Comparison of ENCODE assay signal across 18 cellular contexts in genomic region chr6:12288211-12288618, GRCh38. TPM values are rescaled to one million over a fixed set of nuclear protein-coding genes. Genes with fewer than 3 reads are reported as not detected.
DNase-seq lines count a peak whose midpoint lies in the region; ATAC-seq and TF ChIP-seq lines count a peak whose summit lies in the region.
"Had no signal": no experiment of that assay in that cellular context is flagged by ENCODE, and none has a peak within 500 bp of the region (broad histone marks: within the 10 kb centered on the region; RNA-seq: fewer than 3 reads in every experiment).

No MANE protein-coding gene starts in this region.

- H3K4me2 ChIP-seq in GM23338 (no peak overlapping the region), PC-9 (peak overlapping the region; percentile 90)

- no TSS peak for BruUV-seq in PC-9 (replicated peaks; lab: Mats Ljungman, UMichigan)

- H3K27ac ChIP-seq in GM23338 (ENCODE audit: low read depth) (no peak overlapping the region), PC-9 (peak overlapping the region; percentile 92), foreskin keratinocyte (peak overlapping the region; percentile 82), suprapubic skin (peak overlapping the region; percentile 84)
- H3K27ac ChIP-seq: BLaER1 treated with 17β-estradiol and CSF1 and Interleukin-3, amounts not matched to agents 10 nM and 100 nM; left ventricle myocardium inferior; ovary; Peyer's patch had no signal

- POLR2A ChIA-PET in PC-9 (lab: Charles Lee; ENCODE audit: unreplicated experiment): interaction anchor here (0.5 to 0.6 kb wide), 2 partner anchors 107 to 703 kb away, joined by 5 to 6 read pairs; no protein-coding TSS in a partner anchor

- H3K9me3 Mint-ChIP-seq in GM23338: no peaks in the 10 kb centered on the region
- H3K9me3 Mint-ChIP-seq: activated CD4-positive, alpha-beta T cell treated with anti-CD3 and anti-CD28 coated beads, Interleukin-2, amount 10 ng/mL, durations not matched to agents 24 days and 14 days had no signal

- no peaks in the 10 kb centered on the region for H3K9me3 ChIP-seq in PC-9 (ENCODE audit: insufficient read depth, low read depth)
- no peaks in the 10 kb centered on the region for H3K9me3 ChIP-seq in suprapubic skin
- H3K9me3 ChIP-seq: BLaER1 treated with 17β-estradiol and CSF1 and Interleukin-3, amounts not matched to agents 10 nM and 100 nM; left ventricle myocardium inferior; ovary; Peyer's patch had no signal

- H3K4me3 Mint-ChIP-seq in GM23338: no peak overlapping the region
- H3K4me3 Mint-ChIP-seq: activated CD4-positive, alpha-beta T cell treated with anti-CD3 and anti-CD28 coated beads, Interleukin-2, amount 10 ng/mL, durations not matched to agents 24 days and 14 days had no signal

- H3K27ac Mint-ChIP-seq in GM23338: no peak overlapping the region
- H3K27ac Mint-ChIP-seq: activated CD4-positive, alpha-beta T cell treated with anti-CD3 and anti-CD28 coated beads, Interleukin-2, amount 10 ng/mL, durations not matched to agents 24 days and 14 days had no signal

- ATAC-seq in GM23338 (no peak), foreskin keratinocyte (peak; percentile 5), GM18907 (IDR thresholded peaks at IDR 0.05; ENCODE audit: unreplicated experiment) (no peak), GM21360 (IDR thresholded peaks at IDR 0.05; ENCODE audit: unreplicated experiment) (no peak)

- WGBS in suprapubic skin: 52% methylated on average over 7 of the region's 13 CpGs

- no peak for DNase-seq in GM23338 (ENCODE audit: low spot score)
- DNase-seq in PC-9: peak; percentile 82 to 88
- DNase-seq in foreskin keratinocyte: peak in 1 of 2 donors; percentile 70
- DNase-seq in suprapubic skin (ENCODE audit: low spot score in 2 of 2): no peak
- no peak for DNase-seq in HT-29 (ENCODE audit: low spot score)
- DNase-seq: activated CD4-positive, alpha-beta T cell treated with anti-CD3 and anti-CD28 coated beads, Interleukin-2, amount 10 ng/mL, durations not matched to agents 24 days and 14 days; activated CD8-positive, alpha-beta memory T cell treated with anti-CD3 and anti-CD28 coated beads, Interleukin-2, amount 50 U/mL, for 48 hours; activated naive CD4-positive, alpha-beta T cell; foreskin melanocyte; left ventricle myocardium inferior; MM.1S; ovary; Peyer's patch; stimulated activated CD4-positive, alpha-beta T cell treated with anti-CD3 and anti-CD28 coated beads, Interleukin-2, amount 100 ng/mL, for 48 hours; substantia nigra had no signal

- peaks cover 27% of the 10 kb centered on the region for H3K4me1 ChIP-seq in GM23338 (ENCODE audit: insufficient read depth)
- H3K4me1 ChIP-seq in PC-9 (replicated peaks; ENCODE audit: insufficient read depth): peaks cover 53% of the 10 kb centered on the region
- H3K4me1 ChIP-seq in foreskin keratinocyte: peaks cover 28% of the 10 kb centered on the region
- peaks cover 52% of the 10 kb centered on the region for H3K4me1 ChIP-seq in suprapubic skin

- H3K27me3 ChIP-seq in GM23338 (ENCODE audit: insufficient read depth) (peaks cover 22% of the 10 kb centered on the region), PC-9 (ENCODE audit: insufficient read depth, low read depth) (no peaks in the 10 kb centered on the region), foreskin keratinocyte (no peaks in the 10 kb centered on the region), suprapubic skin (no peaks in the 10 kb centered on the region)
- H3K27me3 ChIP-seq: ovary, Peyer's patch had no signal

- no peaks in the 10 kb centered on the region for H3K79me2 ChIP-seq in GM23338 (replicated peaks; ENCODE audit: insufficient read depth)
- H3K79me2 ChIP-seq in PC-9 (ENCODE audit: low read depth): peaks cover 20% of the 10 kb centered on the region

- H3F3A ChIP-seq in GM23338 (replicated peaks; ENCODE audit: low read depth): no peaks in the 10 kb centered on the region
- peaks cover 64% of the 10 kb centered on the region for H3F3A ChIP-seq in PC-9 (ENCODE audit: insufficient read depth, low read depth)

- CTCF ChIA-PET in PC-9 (lab: Charles Lee): interaction anchor here (0.5 to 1.8 kb wide), 7 partner anchors 54 to 1192 kb away, joined by 3 to 10 read pairs (median 4); no protein-coding TSS in a partner anchor

- H3K9me2 ChIP-seq in GM23338 (ENCODE audit: insufficient read depth): no peaks in the 10 kb centered on the region
- no peaks in the 10 kb centered on the region for H3K9me2 ChIP-seq in PC-9 (ENCODE audit: insufficient read depth)

- H2AFZ ChIP-seq in GM23338: peak overlapping the region; percentile 11; the same call in 1 of the 2 replicates
- H2AFZ ChIP-seq in PC-9: peak overlapping the region; percentile 75; the same call in 1 of the 2 replicates

- H3K4me1 Mint-ChIP-seq in GM23338: peaks cover 46% of the 10 kb centered on the region

- intact Hi-C loops in PC-9 (cut with micrococcal nuclease; ENCODE audit: unreplicated experiment): loop anchor here (1.0 to 10.0 kb wide), 5 partner anchors 280 to 681 kb away; no protein-coding TSS in a partner anchor

- no peak for TF ChIP-seq POLR2A in suprapubic skin (IDR thresholded peaks at IDR 0.05)

- no peaks in the 10 kb centered on the region for H3K36me3 ChIP-seq in GM23338 (ENCODE audit: insufficient read depth)
- peaks cover 4% of the 10 kb centered on the region; the same call in 1 of the 2 replicates for H3K36me3 ChIP-seq in PC-9 (ENCODE audit: low read depth)
- H3K36me3 ChIP-seq in suprapubic skin: no peaks in the 10 kb centered on the region
- H3K36me3 ChIP-seq: BLaER1 treated with 17β-estradiol and CSF1 and Interleukin-3, amounts not matched to agents 10 nM and 100 nM; left ventricle myocardium inferior; ovary; Peyer's patch had no signal

- TF ChIP-seq CTCF in GM23338 (conservative IDR thresholded peaks at IDR 0.05; ENCODE audit: low read depth in 2 of 2) (no peak), PC-9 (conservative IDR thresholded peaks at IDR 0.05) (no peak), foreskin keratinocyte (conservative IDR thresholded peaks at IDR 0.05) (no peak), suprapubic skin (IDR thresholded peaks at IDR 0.05) (no peak)

- no peaks in the 10 kb centered on the region for H3K36me3 Mint-ChIP-seq in GM23338 (ENCODE audit: low read depth)

- peaks cover 24% of the 10 kb centered on the region for H3K27me3 Mint-ChIP-seq in GM23338 (ENCODE audit: insufficient read depth, low read depth, poor library complexity)

- H3K4me3 ChIP-seq in GM23338: no peak overlapping the region
- peak overlapping the region; percentile 72 for H3K4me3 ChIP-seq in PC-9
- peak overlapping the region; percentile 42 for H3K4me3 ChIP-seq in suprapubic skin
- H3K4me3 ChIP-seq: BLaER1 treated with 17β-estradiol and CSF1 and Interleukin-3, amounts not matched to agents 10 nM and 100 nM; left ventricle myocardium inferior; ovary; Peyer's patch had no signal

- H4K20me1 ChIP-seq in GM23338 (replicated peaks; ENCODE audit: insufficient read depth) (no peaks in the 10 kb centered on the region), PC-9 (ENCODE audit: insufficient read depth) (no peaks in the 10 kb centered on the region)

- TF ChIP-seq EP300 in suprapubic skin (IDR thresholded peaks at IDR 0.05): no peak

TF ChIP-seq in GM23338, 12 proteins besides CTCF, POLR2A, EP300 and RAD21:
- no peak for TF ChIP-seq ZNF331 (CRISPR knock-in tag; IDR thresholded peaks at IDR 0.05; ENCODE audit: low read depth)
- TF ChIP-seq ETS1 (IDR thresholded peaks at IDR 0.05): no peak
- no peak for TF ChIP-seq POLR2AphosphoS5 (IDR thresholded peaks at IDR 0.05; ENCODE audit: low read depth)
- TF ChIP-seq STAT1 (IDR thresholded peaks at IDR 0.05; ENCODE audit: unreplicated experiment): no peak

RNA-seq across cellular contexts. Expression of gene EDN1, which starts 1.9 kb away (rescaled TPM):
- 0.58 and 0.80 TPM in 2 replicates for total RNA-seq in GM23338 (2014; rRNA removed; shearing (Covaris generic))
- polyA plus RNA-seq in GM23338 (2016; fragmentation: Nextera tagmentation; extraction: Ambion mirVana) (1.1 and 1.2 TPM in 2 replicates), foreskin keratinocyte (16.2 and 27.5 TPM in 2 replicates)
- total RNA-seq in PC-9 (2021) (3.3 and 5.9 TPM in 2 replicates), foreskin keratinocyte (26.5 and 39.6 TPM in 2 replicates), suprapubic skin (10 to 100 TPM; 18.7 to 23.3 (median 20.7) TPM)
- 37.0 and 43.2 TPM in 2 replicates for total RNA-seq in HT-29 (2014; rRNA removed; shearing (Covaris generic))

Comparison
In these comparisons a context has a peak if more than half of its experiments do, and no peak if none do; other contexts are left out.
1. DNase-seq: peak in PC-9 (2 of 2); none in GM23338 (single experiment), suprapubic skin (0 of 2) and HT-29 (single experiment).